24 cellular contexts compared by ENCODE assay signal in genomic region chr7:24840543-24840942, GRCh38.
A peak's percentile ranks its signal among the peaks of the same experiment; 100 is the strongest.
DNase-seq lines count a peak whose midpoint lies in the region; ATAC-seq, FAIRE-seq and TF ChIP-seq lines count a peak whose summit lies in the region.
"Had no signal": no experiment of that assay in that cellular context is flagged by ENCODE, and none has a peak within 500 bp of the region (broad histone marks: within the 10 kb centered on the region; RNA-seq: fewer than 3 reads in every experiment).

No MANE protein-coding gene starts in this region.

- H3K79me1 ChIP-seq in IMR-90 (ENCODE audit: low read depth in 1 of 2, low read length in 2 of 2): peaks cover 0 to 6% of the 10 kb centered on the region in 2 experiments; a peak in 2 of 4 replicates

- no peak overlapping the region for H4K8ac ChIP-seq in IMR-90 (ENCODE audit: low read depth in 2 of 2, low read length in 2 of 2)

- no peak for FAIRE-seq in A549 (lab: Jason Lieb, UNC)
- FAIRE-seq: GM12878 had no signal

- H2BK120ac ChIP-seq in IMR-90 (ENCODE audit: low read depth, low read length): no peak overlapping the region

- no peak overlapping the region for H3K23ac ChIP-seq in IMR-90 (ENCODE audit: low read depth, low read length)

- H4K91ac ChIP-seq in IMR-90 (ENCODE audit: insufficient read depth, low read depth, low read length): no peak overlapping the region

- dilution Hi-C loops in IMR-90 (cut with HindIII; ENCODE audit: low sequenced_read_pairs, unreplicated experiment): no loop called here

- H3K36me3 ChIP-seq in IMR-90 (ENCODE audit: control insufficient read depth, insufficient read depth, low read length): peaks cover 5% of the 10 kb centered on the region
- peaks cover 8% of the 10 kb centered on the region; the same call in 1 of the 2 replicates for H3K36me3 ChIP-seq in SU-DHL-6 (ENCODE audit: low read length)
- H3K36me3 ChIP-seq in mucosa of descending colon (ENCODE audit: low read depth): no peaks in the 10 kb centered on the region

- peaks cover 14% of the 10 kb centered on the region; the same call in 1 of the 2 replicates for H3K79me2 ChIP-seq in SU-DHL-6 (ENCODE audit: insufficient read depth, low read length)

- CTCF ChIA-PET in A549 (lab: Yijun Ruan, JAX): interaction anchor here (0.6 to 2.1 kb wide), 5 partner anchors 12 to 229 kb away, joined by 3 to 5 read pairs (median 4); no protein-coding TSS in a partner anchor
- CTCF ChIA-PET in IMR-90 (lab: Yijun Ruan, JAX): no interaction called here

- H2BK20ac ChIP-seq in IMR-90 (ENCODE audit: low read depth, low read length): no peak overlapping the region

- TF ChIP-seq EP300 in A549 (IDR thresholded peaks at IDR 0.05): no peak

- H4K5ac ChIP-seq in IMR-90 (ENCODE audit: low read depth, low read length): no peak overlapping the region

- no peak for ATAC-seq in A549
- no peak for ATAC-seq in IMR-90 (ENCODE audit: low read depth)
- ATAC-seq in mucosa of descending colon: no peak
- ATAC-seq: GM12878, HCT116 had no signal

- no peak overlapping the region for H2BK15ac ChIP-seq in IMR-90 (ENCODE audit: low read depth, low read length)

- H3K9me1 ChIP-seq in IMR-90 (ENCODE audit: insufficient read depth, low read length): peaks cover 5% of the 10 kb centered on the region

- TF ChIP-seq POLR2A in A549 (IDR thresholded peaks at IDR 0.05; ENCODE audit: low read length) (no peak), IMR-90 (IDR thresholded peaks at IDR 0.05; ENCODE audit: low read depth, low read length) (no peak)

- H3K4me1 ChIP-seq in A549 (0 out of 3 replicates have a peak, but pooled peaks cover 3% of the 10 kb centered on the region), IMR-90 (ENCODE audit: control insufficient read depth, insufficient read depth, low read length) (peaks cover 4% of the 10 kb centered on the region), mucosa of descending colon (ENCODE audit: low read depth) (no peaks in the 10 kb centered on the region)

- no peak overlapping the region for H3K4ac ChIP-seq in IMR-90 (ENCODE audit: low read depth, low read length)

- H3K4me2 ChIP-seq in A549 (no peak overlapping the region), IMR-90 (ENCODE audit: low read depth, low read length) (no peak overlapping the region), SU-DHL-6 (ENCODE audit: low read depth, low read length, poor library complexity, severe bottlenecking) (peak overlapping the region; percentile 16)
- H3K4me2 ChIP-seq: BLaER1 treated with 17β-estradiol and CSF1 and Interleukin-3, amounts not matched to agents 10 nM and 100 nM had no signal

- H3K27ac ChIP-seq in A549: no peak overlapping the region
- H3K27ac ChIP-seq in IMR-90 (ENCODE audit: insufficient read depth, low read length): no peak overlapping the region
- peak overlapping the region; percentile 94 for H3K27ac ChIP-seq in SU-DHL-6 (ENCODE audit: low read depth, low read length)
- H3K27ac ChIP-seq: BLaER1 treated with 17β-estradiol and CSF1 and Interleukin-3, amounts not matched to agents 10 nM and 100 nM; RWPE1 had no signal

- no peaks in the 10 kb centered on the region for H3K27me3 ChIP-seq in IMR-90 (ENCODE audit: control insufficient read depth, insufficient read depth, low read length)
- no peaks in the 10 kb centered on the region for H3K27me3 ChIP-seq in SU-DHL-6 (ENCODE audit: low read length)
- H3K27me3 ChIP-seq: BLaER1 treated with 17β-estradiol and CSF1 and Interleukin-3, amounts not matched to agents 10 nM and 100 nM had no signal

- no peak overlapping the region for H3K18ac ChIP-seq in IMR-90 (ENCODE audit: low read depth, low read length)

- no peak overlapping the region for H3K4me3 ChIP-seq in A549
- H3K4me3 ChIP-seq in IMR-90 (ENCODE audit: insufficient read depth, low read depth, low read length): no peak overlapping the region
- H3K4me3 ChIP-seq in SU-DHL-6 (ENCODE audit: insufficient read depth, low read length, poor library complexity, severe bottlenecking): no peak overlapping the region
- no peak overlapping the region for H3K4me3 ChIP-seq in fibroblast of mammary gland (ENCODE audit: control insufficient read depth, low read depth, low read length)
- H3K4me3 ChIP-seq in mucosa of descending colon: no peak overlapping the region
- H3K4me3 ChIP-seq: BLaER1 treated with 17β-estradiol and CSF1 and Interleukin-3, amounts not matched to agents 10 nM and 100 nM; GM12878 had no signal

- no peak for DNase-seq in A549 (ENCODE audit: low read depth in 1 of 2, low spot score in 1 of 2)
- peak; percentile 46 for DNase-seq in IMR-90
- DNase-seq in fibroblast of mammary gland (ENCODE audit: low read depth): peak; percentile 46
- DNase-seq in mucosa of descending colon: no peak
- DNase-seq in amniotic stem cell (lab: John Stamatoyannopoulos, UW): no peak
- DNase-seq in stimulated activated CD4-positive, alpha-beta T cell treated with anti-CD3 and anti-CD28 coated beads, Interleukin-4, amount 100 ng/mL, for 4 hours: no peak
- DNase-seq: AML-193; CD4-positive, alpha-beta T cell; DMS53; EL; GDM1; NCI-H1092; NCI-H146; NCI-H1930; NCI-H2107; NCI-H524 treated with DMSO at 0.1 percent for 48 hours; NCI-H774; SHP77; SW 1271 had no signal

- no peaks in the 10 kb centered on the region for H4K20me1 ChIP-seq in IMR-90 (ENCODE audit: insufficient read depth, low read length)
- H4K20me1 ChIP-seq in SU-DHL-6 (ENCODE audit: low read depth, low read length): no peaks in the 10 kb centered on the region
- H4K20me1 ChIP-seq: BLaER1 treated with 17β-estradiol and CSF1 and Interleukin-3, amounts not matched to agents 10 nM and 100 nM had no signal

- intact Hi-C loops in IMR-90 (cut with micrococcal nuclease): no loop called here
- intact Hi-C loops in mucosa of descending colon (cut with DNase I, micrococcal nuclease): no loop called here

- H3K9me2 ChIP-seq in SU-DHL-6 (replicated peaks; ENCODE audit: insufficient read depth, low read length): no peaks in the 10 kb centered on the region

- BruUV-seq in IMR-90 (replicated peaks; lab: Mats Ljungman, UMichigan): no TSS peak

- H3K14ac ChIP-seq in IMR-90 (replicated peaks; ENCODE audit: low read depth, low read length): no peak overlapping the region

- H2AK9ac ChIP-seq in IMR-90 (replicated peaks; ENCODE audit: low read depth, low read length, poor library complexity): no peak overlapping the region

- TF ChIP-seq RAD21 in A549 (conservative IDR thresholded peaks at IDR 0.05 in 1 of 2, IDR thresholded peaks at IDR 0.05 in 1 of 2) (no peak), IMR-90 (IDR thresholded peaks at IDR 0.05; ENCODE audit: low read length) (no peak)

- no peak overlapping the region for H2BK5ac ChIP-seq in IMR-90 (ENCODE audit: low read depth, low read length, poor library complexity, severe bottlenecking)

- in situ Hi-C loops in IMR-90 (cut with MboI; ENCODE audit: low sequenced_read_pairs): no loop called here

- H3F3A ChIP-seq in SU-DHL-6 (ENCODE audit: insufficient read depth): peaks cover 87% of the 10 kb centered on the region

- POLR2A ChIA-PET in A549 (lab: Yijun Ruan, JAX) (no interaction called here), IMR-90 (lab: Charles Lee; ENCODE audit: unreplicated experiment) (no interaction called here)

- TF ChIP-seq CTCF in A549 (IDR thresholded peaks at IDR 0.05): no peak
- TF ChIP-seq CTCF in IMR-90 (conservative IDR thresholded peaks at IDR 0.05; ENCODE audit: low read depth, low read length): no peak
- no peak for TF ChIP-seq CTCF in SU-DHL-6 (IDR thresholded peaks at IDR 0.05; ENCODE audit: insufficient read depth, low read length, poor library complexity, severe bottlenecking)
- TF ChIP-seq CTCF in fibroblast of mammary gland (conservative IDR thresholded peaks at IDR 0.05; ENCODE audit: control insufficient read depth, insufficient read depth, low read depth, low read length): no peak
- no peak for TF ChIP-seq CTCF in mucosa of descending colon (IDR thresholded peaks at IDR 0.05)

- H3K56ac ChIP-seq in IMR-90 (ENCODE audit: extremely low read depth, insufficient read depth, low read length): no peak overlapping the region

- no peak overlapping the region for H3K9ac ChIP-seq in IMR-90 (ENCODE audit: low read depth, low read length)
- H3K9ac ChIP-seq in SU-DHL-6 (ENCODE audit: low read length): no peak overlapping the region
- H3K9ac ChIP-seq: BLaER1 treated with 17β-estradiol and CSF1 and Interleukin-3, amounts not matched to agents 10 nM and 100 nM had no signal

- H3K9me3 ChIP-seq in A549 (no peaks in the 10 kb centered on the region), IMR-90 (ENCODE audit: control insufficient read depth, insufficient read depth, low read length) (no peaks in the 10 kb centered on the region), SU-DHL-6 (ENCODE audit: insufficient read depth, low read length) (no peaks in the 10 kb centered on the region), mucosa of descending colon (no peaks in the 10 kb centered on the region)
- H3K9me3 ChIP-seq: BLaER1 treated with 17β-estradiol and CSF1 and Interleukin-3, amounts not matched to agents 10 nM and 100 nM had no signal

- H2AK5ac ChIP-seq in IMR-90 (ENCODE audit: low read depth, low read length): no peak overlapping the region

- H2AFZ ChIP-seq in IMR-90 (replicated peaks; ENCODE audit: low read length, poor library complexity) (no peak overlapping the region), SU-DHL-6 (ENCODE audit: low read depth, low read length, severe bottlenecking) (no peak overlapping the region)

TF ChIP-seq in A549, 52 proteins besides CTCF, POLR2A, EP300 and RAD21:
- no peak for TF ChIP-seq ZFP36 (IDR thresholded peaks at IDR 0.05; ENCODE audit: borderline replicate concordance, partially characterized antibody)
- no peak for TF ChIP-seq KDM1A (IDR thresholded peaks at IDR 0.05; ENCODE audit: low read depth)
- TF ChIP-seq JUN (IDR thresholded peaks at IDR 0.05): no peak
- TF ChIP-seq FOSL2 (IDR thresholded peaks at IDR 0.05): no peak
- peak; percentile 46 for TF ChIP-seq FOSL2 (CRISPR knock-in tag; IDR thresholded peaks at IDR 0.05)

TF ChIP-seq in IMR-90, 13 proteins besides CTCF, POLR2A, EP300 and RAD21:
- TF ChIP-seq FOS (IDR thresholded peaks at IDR 0.05; ENCODE audit: low read depth, low read length) (peak; percentile 14; the same call in 1 of the 2 replicates), ELK1 (IDR thresholded peaks at IDR 0.05; ENCODE audit: borderline replicate concordance, low read depth, low read length) (no peak)

Comparison
In these comparisons a context has a peak if more than half of its experiments do, and no peak if none do; other contexts are left out.
1. DNase-seq: peak in IMR-90 (single experiment) and fibroblast of mammary gland (single experiment); none in A549 (0 of 2), mucosa of descending colon (0 of 3), amniotic stem cell (single experiment) and stimulated activated CD4-positive, alpha-beta T cell treated with anti-CD3 and anti-CD28 coated beads, Interleukin-4, amount 100 ng/mL, for 4 hours (0 of 2).